In genomic region chr21:27173052-27173451, GRCh38 we compare ENCODE assay signal across 18 cellular contexts.
"Had no signal": no experiment of that assay in that cellular context is flagged by ENCODE, and none has a peak within 500 bp of the region (broad histone marks: within the 10 kb centered on the region; RNA-seq: fewer than 3 reads in every experiment).

No MANE protein-coding gene starts in this region.

- H3K4me1 Mint-ChIP-seq: activated naive CD4-positive, alpha-beta T cell treated with anti-CD3 and anti-CD28 coated beads, Interleukin-2, amount 10 ng/mL, durations not matched to agents 7 days and 5 days; nephron progenitor cell had no signal

- H3K27ac Mint-ChIP-seq: activated naive CD4-positive, alpha-beta T cell treated with anti-CD3 and anti-CD28 coated beads, Interleukin-2, amount 10 ng/mL, durations not matched to agents 7 days and 5 days; dendritic cell treated with granulocyte-macrophage colony-stimulating factor and Interleukin-4, amounts not matched to agents 40 ng/mL and 50 ng/mL, for 4 days; effector memory CD8-positive, alpha-beta T cell; nephron progenitor cell; progenitor cell of endocrine pancreas had no signal

- H3K27me3 Mint-ChIP-seq: activated naive CD4-positive, alpha-beta T cell treated with anti-CD3 and anti-CD28 coated beads, Interleukin-2, amount 10 ng/mL, durations not matched to agents 7 days and 5 days; dendritic cell treated with granulocyte-macrophage colony-stimulating factor and Interleukin-4, amounts not matched to agents 40 ng/mL and 50 ng/mL, for 4 days; effector memory CD8-positive, alpha-beta T cell; progenitor cell of endocrine pancreas had no signal

- H3K4me1 ChIP-seq: adrenal gland had no signal

- H3K36me3 Mint-ChIP-seq: activated naive CD4-positive, alpha-beta T cell treated with anti-CD3 and anti-CD28 coated beads, Interleukin-2, amount 10 ng/mL, durations not matched to agents 7 days and 5 days had no signal

- H3K27me3 ChIP-seq: adrenal gland, tibial artery had no signal

- H3K9me3 Mint-ChIP-seq: dendritic cell treated with granulocyte-macrophage colony-stimulating factor and Interleukin-4, amounts not matched to agents 40 ng/mL and 50 ng/mL, for 4 days; nephron progenitor cell had no signal

- H3K4me3 Mint-ChIP-seq: activated naive CD4-positive, alpha-beta T cell treated with anti-CD3 and anti-CD28 coated beads, Interleukin-2, amount 10 ng/mL, durations not matched to agents 7 days and 5 days; dendritic cell treated with granulocyte-macrophage colony-stimulating factor and Interleukin-4, amounts not matched to agents 40 ng/mL and 50 ng/mL, for 4 days; effector memory CD8-positive, alpha-beta T cell; nephron progenitor cell had no signal

- H3K36me3 ChIP-seq: adrenal gland, tibial artery had no signal

- DNase-seq: activated CD4-positive, alpha-beta T cell treated with anti-CD3 and anti-CD28 coated beads, Interleukin-2, amount 50 U/mL, for 48 hours; activated naive CD4-positive, alpha-beta T cell treated with anti-CD3 and anti-CD28 coated beads, Interleukin-2, amount 10 ng/mL, durations not matched to agents 7 days and 5 days; adrenal gland; caudate nucleus; effector memory CD8-positive, alpha-beta T cell; glutamatergic neuron; nephron progenitor cell; occipital lobe; stimulated activated CD4-positive, alpha-beta T cell treated with anti-CD3 and anti-CD28 coated beads, Interleukin-12 subunit alpha, Interleukin-12 subunit beta, amount 100 ng/mL, for 4 hours; stimulated activated CD4-positive, alpha-beta T cell treated with anti-CD3 and anti-CD28 coated beads, Interleukin-2, amount 100 ng/mL, for 24 hours; T-helper 1 cell; T1000; tibial artery had no signal

- H3K9me3 ChIP-seq: adrenal gland, tibial artery had no signal

- H3K4me3 ChIP-seq: adrenal gland, tibial artery had no signal

- ATAC-seq: activated CD4-positive, CD25-positive, alpha-beta regulatory T cell treated with anti-CD3 and anti-CD28 coated beads, Interleukin-2, amount 50 U/mL, for 24 hours; effector memory CD8-positive, alpha-beta T cell; SK-N-SH treated with all-trans-retinoic acid at 6 μM for 48 hours had no signal

- H3K27ac ChIP-seq: adrenal gland, epithelial cell of prostate, tibial artery had no signal
